8 cellular contexts compared by ENCODE assay signal in genomic region chr12:39372929-39373328, GRCh38.
A peak's percentile ranks its signal among the peaks of the same experiment; 100 is the strongest.
DNase-seq lines count a peak whose midpoint lies in the region; ATAC-seq and TF ChIP-seq lines count a peak whose summit lies in the region.

No MANE protein-coding gene starts in this region.

- H3K4me2 ChIP-seq in hepatocyte, result no peak overlapping the region

- H3K36me3 ChIP-seq in hepatocyte (replicated peaks; ENCODE audit: insufficient read depth, low read depth), result no peaks in the 10 kb centered on the region
- no peaks in the 10 kb centered on the region for H3K36me3 ChIP-seq in suprapubic skin

- peaks cover 6% of the 10 kb centered on the region for H3K36me3 Mint-ChIP-seq in activated T-helper 1 cell treated with anti-CD3 and anti-CD28 coated beads, Interleukin-12 subunit alpha, Interleukin-12 subunit beta, Interleukin-2, Interleukin-4 antibody, amounts not matched to agents 30 ng/mL and 10 ng/mL and 1 ng/mL, durations not matched to agents 14 hours and 24 hours and 36 hours (ENCODE audit: low read depth)

- no peaks in the 10 kb centered on the region for H3K9me2 ChIP-seq in hepatocyte (replicated peaks; ENCODE audit: insufficient read depth)

- H3K9me3 ChIP-seq in hepatocyte (ENCODE audit: low read depth) (no peaks in the 10 kb centered on the region), suprapubic skin (no peaks in the 10 kb centered on the region)

- no peak for TF ChIP-seq EP300 in suprapubic skin (IDR thresholded peaks at IDR 0.05)

- H3K27ac ChIP-seq in hepatocyte, result no peak overlapping the region
- H3K27ac ChIP-seq in suprapubic skin, result no peak overlapping the region

- peak overlapping the region; percentile 0 for H3K4me3 Mint-ChIP-seq in activated T-helper 1 cell treated with anti-CD3 and anti-CD28 coated beads, Interleukin-12 subunit alpha, Interleukin-12 subunit beta, Interleukin-2, Interleukin-4 antibody, amounts not matched to agents 30 ng/mL and 10 ng/mL and 1 ng/mL, durations not matched to agents 14 hours and 24 hours and 36 hours

- H3K27ac Mint-ChIP-seq in activated T-helper 1 cell treated with anti-CD3 and anti-CD28 coated beads, Interleukin-12 subunit alpha, Interleukin-12 subunit beta, Interleukin-2, Interleukin-4 antibody, amounts not matched to agents 30 ng/mL and 10 ng/mL and 1 ng/mL, durations not matched to agents 14 hours and 24 hours and 36 hours, result peak overlapping the region; percentile 70

- H3K79me2 ChIP-seq in hepatocyte, result peaks cover 19% of the 10 kb centered on the region

- H3K4me3 ChIP-seq in hepatocyte (no peak overlapping the region), suprapubic skin (no peak overlapping the region)

- intact Hi-C loops in activated T-helper 1 cell treated with anti-CD3 and anti-CD28 coated beads, Interleukin-12 subunit alpha, Interleukin-12 subunit beta, Interleukin-2, Interleukin-4 antibody, amounts not matched to agents 30 ng/mL and 10 ng/mL and 1 ng/mL, durations not matched to agents 14 hours and 24 hours and 36 hours (cut with micrococcal nuclease), result loop anchor here (1.0 to 10.0 kb wide), 5 partner anchors 32 to 442 kb away; no protein-coding TSS in a partner anchor

- H3K27me3 ChIP-seq in hepatocyte (no peaks in the 10 kb centered on the region), suprapubic skin (no peaks in the 10 kb centered on the region)

- no peak for TF ChIP-seq CTCF in GM10266 (IDR thresholded peaks at IDR 0.05; ENCODE audit: control insufficient read depth, insufficient read depth, low read depth, missing control alignments)
- no peak for TF ChIP-seq CTCF in hepatocyte (IDR thresholded peaks at IDR 0.05; ENCODE audit: poor library complexity)
- TF ChIP-seq CTCF in suprapubic skin (IDR thresholded peaks at IDR 0.05), result no peak

- DNase-seq in GM10266 (ENCODE audit: extremely low spot score) (peak; percentile 9), hepatocyte (ENCODE audit: low spot score) (no peak), suprapubic skin (ENCODE audit: low spot score in 2 of 2) (no peak)
- DNase-seq in activated T-helper 1 cell treated with anti-CD3 and anti-CD28 coated beads, Interleukin-12 subunit alpha, Interleukin-12 subunit beta, Interleukin-2, Interleukin-4 antibody, amounts not matched to agents 30 ng/mL and 10 ng/mL and 1 ng/mL, durations not matched to agents 14 hours and 24 hours and 36 hours (ENCODE audit: low spot score), result peak; percentile 9
- DNase-seq in effector CD8-positive, alpha-beta T cell (lab: John Stamatoyannopoulos, UW), result no peak

- H3K9me3 Mint-ChIP-seq in activated T-helper 1 cell treated with anti-CD3 and anti-CD28 coated beads, Interleukin-12 subunit alpha, Interleukin-12 subunit beta, Interleukin-2, Interleukin-4 antibody, amounts not matched to agents 30 ng/mL and 10 ng/mL and 1 ng/mL, durations not matched to agents 14 hours and 24 hours and 36 hours, result peaks cover 9% of the 10 kb centered on the region

- H3K4me1 Mint-ChIP-seq in activated T-helper 1 cell treated with anti-CD3 and anti-CD28 coated beads, Interleukin-12 subunit alpha, Interleukin-12 subunit beta, Interleukin-2, Interleukin-4 antibody, amounts not matched to agents 30 ng/mL and 10 ng/mL and 1 ng/mL, durations not matched to agents 14 hours and 24 hours and 36 hours (ENCODE audit: low read depth), result peaks cover 28% of the 10 kb centered on the region

- no peak overlapping the region for H2AFZ ChIP-seq in hepatocyte

- no peaks in the 10 kb centered on the region for H4K20me1 ChIP-seq in hepatocyte (ENCODE audit: insufficient read depth, poor library complexity, severe bottlenecking)

- no peaks in the 10 kb centered on the region for H3K4me1 ChIP-seq in hepatocyte (ENCODE audit: insufficient read depth)
- no peaks in the 10 kb centered on the region for H3K4me1 ChIP-seq in suprapubic skin

- no peaks in the 10 kb centered on the region for H3K27me3 Mint-ChIP-seq in activated T-helper 1 cell treated with anti-CD3 and anti-CD28 coated beads, Interleukin-12 subunit alpha, Interleukin-12 subunit beta, Interleukin-2, Interleukin-4 antibody, amounts not matched to agents 30 ng/mL and 10 ng/mL and 1 ng/mL, durations not matched to agents 14 hours and 24 hours and 36 hours (ENCODE audit: insufficient read depth)

- WGBS in hepatocyte (ENCODE audit: low lambda C conversion rate, missing lambda C conversion rate), result 75% methylated on average over 2 of the region's 2 CpGs
- 81% methylated on average over 2 of the region's 2 CpGs for WGBS in suprapubic skin

- TF ChIP-seq POLR2A in suprapubic skin (IDR thresholded peaks at IDR 0.05), result no peak

- ATAC-seq in GM19468 (IDR thresholded peaks at IDR 0.05; ENCODE audit: extremely low read depth, unreplicated experiment) (peak; percentile 68), HG03378 (IDR thresholded peaks at IDR 0.05; ENCODE audit: unreplicated experiment) (peak; percentile 96), SK-N-SH treated with all-trans-retinoic acid at 6 μM for 48 hours (no peak)

TF ChIP-seq in SK-N-SH treated with all-trans-retinoic acid at 6 μM for 48 hours, 23 proteins besides CTCF, POLR2A, EP300 and RAD21 (continues in another document):
- TF ChIP-seq ESRRG (CRISPR knock-in tag; IDR thresholded peaks at IDR 0.05) (no peak), TSHZ2 (CRISPR knock-in tag; IDR thresholded peaks at IDR 0.05) (no peak), BACH2 (CRISPR knock-in tag; IDR thresholded peaks at IDR 0.05; ENCODE audit: borderline replicate concordance) (no peak), ZNF70 (CRISPR knock-in tag; IDR thresholded peaks at IDR 0.05) (no peak), PATZ1 (CRISPR knock-in tag; IDR thresholded peaks at IDR 0.05; ENCODE audit: borderline replicate concordance) (no peak), POU6F1 (CRISPR knock-in tag; IDR thresholded peaks at IDR 0.05; ENCODE audit: borderline replicate concordance, low read depth) (no peak), OSR1 (CRISPR knock-in tag; IDR thresholded peaks at IDR 0.05) (no peak), TOX (CRISPR knock-in tag; IDR thresholded peaks at IDR 0.05; ENCODE audit: borderline replicate concordance) (no peak), TCF4 (CRISPR knock-in tag; IDR thresholded peaks at IDR 0.05; ENCODE audit: borderline replicate concordance) (no peak), ARNTL (CRISPR knock-in tag; IDR thresholded peaks at IDR 0.05; ENCODE audit: borderline replicate concordance, low read depth) (no peak), ZC3H10 (CRISPR knock-in tag; IDR thresholded peaks at IDR 0.05) (no peak), ZNF565 (CRISPR knock-in tag; conservative IDR thresholded peaks at IDR 0.05; ENCODE audit: low read depth) (no peak), ZFP30 (CRISPR knock-in tag; IDR thresholded peaks at IDR 0.05) (no peak), SNAI2 (CRISPR knock-in tag; IDR thresholded peaks at IDR 0.05) (no peak), PPARA (CRISPR knock-in tag; IDR thresholded peaks at IDR 0.05; ENCODE audit: borderline replicate concordance) (no peak)

Comparison
In these comparisons a context has a peak if more than half of its experiments do, and no peak if none do; other contexts are left out.
1. DNase-seq: peak in GM10266 (single experiment) and activated T-helper 1 cell treated with anti-CD3 and anti-CD28 coated beads, Interleukin-12 subunit alpha, Interleukin-12 subunit beta, Interleukin-2, Interleukin-4 antibody, amounts not matched to agents 30 ng/mL and 10 ng/mL and 1 ng/mL, durations not matched to agents 14 hours and 24 hours and 36 hours (single experiment); none in hepatocyte (single experiment), suprapubic skin (0 of 2) and effector CD8-positive, alpha-beta T cell (single experiment).